ENCODE assay signal across 1 cellular context in the genomic region with DNA sequence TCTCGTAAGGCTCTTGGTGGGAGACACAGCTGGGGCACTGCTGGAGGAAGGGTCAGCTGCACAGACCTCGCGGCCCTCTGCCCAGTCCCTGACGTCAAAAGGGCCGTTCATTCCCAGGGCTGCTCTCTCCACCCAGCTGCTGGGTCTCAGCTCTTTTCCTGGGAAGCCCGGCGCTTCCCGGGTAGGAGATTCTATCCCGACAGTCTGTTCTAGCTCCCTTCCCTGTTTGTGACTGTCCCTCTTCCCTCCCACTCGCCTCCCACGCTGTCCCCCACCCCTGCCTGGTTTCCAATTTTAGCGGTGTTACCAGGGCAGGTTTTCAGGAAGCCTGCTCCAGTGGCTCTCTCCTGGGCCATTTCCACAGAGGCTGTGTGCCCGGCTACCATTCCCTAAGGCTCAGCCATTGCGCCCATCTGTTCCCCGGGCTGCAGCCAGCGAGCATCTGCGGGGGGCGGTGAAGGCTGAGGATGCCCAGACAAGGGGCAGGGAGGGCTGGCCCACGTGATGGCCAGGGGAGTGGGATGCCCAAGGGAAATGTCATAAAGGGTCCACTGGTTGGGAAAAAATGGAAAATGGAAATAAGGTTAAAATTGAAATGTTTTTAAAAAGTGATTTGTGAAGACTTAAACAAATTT.
TF ChIP-seq lines count a peak whose summit lies in the region.

No MANE protein-coding gene starts in this region.

TF ChIP-seq in SK-N-SH treated with all-trans-retinoic acid at 6 μM for 48 hours, 23 proteins besides CTCF, POLR2A, EP300 and RAD21 (continued from another document):
- TF ChIP-seq, protein P1, sequence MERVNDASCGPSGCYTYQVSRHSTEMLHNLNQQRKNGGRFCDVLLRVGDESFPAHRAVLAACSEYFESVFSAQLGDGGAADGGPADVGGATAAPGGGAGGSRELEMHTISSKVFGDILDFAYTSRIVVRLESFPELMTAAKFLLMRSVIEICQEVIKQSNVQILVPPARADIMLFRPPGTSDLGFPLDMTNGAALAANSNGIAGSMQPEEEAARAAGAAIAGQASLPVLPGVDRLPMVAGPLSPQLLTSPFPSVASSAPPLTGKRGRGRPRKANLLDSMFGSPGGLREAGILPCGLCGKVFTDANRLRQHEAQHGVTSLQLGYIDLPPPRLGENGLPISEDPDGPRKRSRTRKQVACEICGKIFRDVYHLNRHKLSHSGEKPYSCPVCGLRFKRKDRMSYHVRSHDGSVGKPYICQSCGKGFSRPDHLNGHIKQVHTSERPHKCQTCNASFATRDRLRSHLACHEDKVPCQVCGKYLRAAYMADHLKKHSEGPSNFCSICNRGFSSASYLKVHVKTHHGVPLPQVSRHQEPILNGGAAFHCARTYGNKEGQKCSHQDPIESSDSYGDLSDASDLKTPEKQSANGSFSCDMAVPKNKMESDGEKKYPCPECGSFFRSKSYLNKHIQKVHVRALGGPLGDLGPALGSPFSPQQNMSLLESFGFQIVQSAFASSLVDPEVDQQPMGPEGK (CRISPR knock-in tag; IDR thresholded peaks at IDR 0.05; ENCODE audit: borderline replicate concordance) = no peak
- TF ChIP-seq ZNF565 (CRISPR knock-in tag; conservative IDR thresholded peaks at IDR 0.05; ENCODE audit: low read depth) = no peak
- TF ChIP-seq RARB (CRISPR knock-in tag; IDR thresholded peaks at IDR 0.05) = no peak
